ENCODE assay signal across 8 cellular contexts in the genomic region with DNA sequence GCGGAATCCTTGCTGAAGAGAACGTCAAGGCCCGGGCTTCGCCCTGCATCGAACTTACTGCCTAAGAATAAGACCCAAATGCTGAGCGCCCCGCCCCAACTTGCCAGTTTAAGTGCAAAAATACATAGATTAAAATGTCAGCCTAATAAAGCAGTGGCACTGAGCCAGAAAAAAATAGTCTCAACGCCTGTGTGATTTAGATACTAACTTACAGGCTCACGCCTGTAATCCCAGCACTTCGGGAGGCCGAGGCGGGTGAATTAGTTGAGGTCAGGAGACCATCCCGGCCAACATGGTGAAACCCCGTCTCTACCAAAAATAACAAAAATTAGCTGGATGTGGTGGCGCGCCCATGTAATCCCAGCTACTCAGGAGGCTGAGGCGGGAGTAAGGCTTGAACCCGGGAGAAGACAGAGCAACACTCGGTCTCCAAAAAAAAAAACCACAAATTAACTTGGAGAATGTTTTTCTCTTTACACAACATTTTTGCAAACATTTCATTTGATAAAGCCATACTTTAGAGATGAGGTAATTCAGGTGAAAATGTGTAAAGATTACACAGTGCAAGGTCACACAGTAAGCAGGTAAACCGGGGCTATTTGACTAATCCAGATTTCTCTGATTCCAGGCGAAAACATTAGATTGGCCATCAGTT. TPM values are rescaled to one million over a fixed set of nuclear protein-coding genes. Genes with fewer than 3 reads are reported as not detected.
DNase-seq lines count a peak whose midpoint lies in the region; ATAC-seq, FAIRE-seq and TF ChIP-seq lines count a peak whose summit lies in the region.

No MANE protein-coding gene starts in this region.

- H3K27me3 ChIP-seq in bronchial epithelial cell (ENCODE audit: control insufficient read depth, insufficient read depth, low read length): no peaks in the 10 kb centered on the region
- no peaks in the 10 kb centered on the region for H3K27me3 ChIP-seq in lower lobe of right lung (ENCODE audit: low read depth)
- no peaks in the 10 kb centered on the region for H3K27me3 ChIP-seq in transverse colon

- ATAC-seq in activated CD8-positive, alpha-beta memory T cell treated with anti-CD3 and anti-CD28 coated beads, Interleukin-2, amount 10 ng/mL, durations not matched to agents 7 days and 5 days: no peak
- no peak for ATAC-seq in lower lobe of right lung
- ATAC-seq in GM19455 (IDR thresholded peaks at IDR 0.05; ENCODE audit: unreplicated experiment): no peak

- CTCF ChIA-PET in activated CD8-positive, alpha-beta memory T cell treated with anti-CD3 and anti-CD28 coated beads, Interleukin-2, amount 10 ng/mL, durations not matched to agents 7 days and 5 days (lab: Charles Lee): interaction anchor here (0.8 to 1.4 kb wide), 5 partner anchors 10 to 346 kb away, joined by 3 to 6 read pairs (median 3); no protein-coding TSS in a partner anchor

- peaks cover 34% of the 10 kb centered on the region for H3K4me1 ChIP-seq in lower lobe of right lung
- peaks cover 24 to 36% (median 30%) of the 10 kb centered on the region in 4 donors for H3K4me1 ChIP-seq in transverse colon

- no peak for FAIRE-seq in bronchial epithelial cell (lab: Jason Lieb, UNC)

- H3K36me3 Mint-ChIP-seq in activated CD8-positive, alpha-beta memory T cell treated with anti-CD3 and anti-CD28 coated beads, Interleukin-2, amount 10 ng/mL, durations not matched to agents 7 days and 5 days: peaks cover 3% of the 10 kb centered on the region

- H3K27me3 Mint-ChIP-seq in activated CD8-positive, alpha-beta memory T cell treated with anti-CD3 and anti-CD28 coated beads, Interleukin-2, amount 10 ng/mL, durations not matched to agents 7 days and 5 days: no peaks in the 10 kb centered on the region

- peak overlapping the region; percentile 95 for H3K4me3 Mint-ChIP-seq in activated CD8-positive, alpha-beta memory T cell treated with anti-CD3 and anti-CD28 coated beads, Interleukin-2, amount 10 ng/mL, durations not matched to agents 7 days and 5 days

- H3K9me3 ChIP-seq in lower lobe of right lung (no peaks in the 10 kb centered on the region), transverse colon (no peaks in the 10 kb centered on the region)

- H3K4me3 ChIP-seq in bronchial epithelial cell (ENCODE audit: low read depth, low read length) (peak overlapping the region; percentile 48), lower lobe of right lung (peak overlapping the region; percentile 91), transverse colon (peak overlapping the region; percentile 32 to 83 (median 65))

- H3K9me3 Mint-ChIP-seq in activated CD8-positive, alpha-beta memory T cell treated with anti-CD3 and anti-CD28 coated beads, Interleukin-2, amount 10 ng/mL, durations not matched to agents 7 days and 5 days (ENCODE audit: low read depth): no peaks in the 10 kb centered on the region

- DNase-seq in activated CD8-positive, alpha-beta memory T cell treated with anti-CD3 and anti-CD28 coated beads, Interleukin-2, amount 10 ng/mL, durations not matched to agents 7 days and 5 days: no peak
- no peak for DNase-seq in activated CD8-positive, alpha-beta memory T cell treated with anti-CD3 and anti-CD28 coated beads, Interleukin-2, amount 50 U/mL, for 4 hours
- DNase-seq in bronchial epithelial cell (ENCODE audit: low read depth): peak; percentile 38
- no peak for DNase-seq in lower lobe of right lung
- DNase-seq in transverse colon: peak; percentile 65
- no peak for DNase-seq in ACHN
- no peak for DNase-seq in RKO (ENCODE audit: low spot score)

- no peaks in the 10 kb centered on the region for H3K36me3 ChIP-seq in bronchial epithelial cell (ENCODE audit: control insufficient read depth, insufficient read depth, low read length)
- H3K36me3 ChIP-seq in lower lobe of right lung: no peaks in the 10 kb centered on the region
- no peaks in the 10 kb centered on the region for H3K36me3 ChIP-seq in transverse colon

- H3K27ac ChIP-seq in lower lobe of right lung: peak overlapping the region; percentile 98
- H3K27ac ChIP-seq in transverse colon: peak overlapping the region; percentile 98 to 99 (median 98)

- peaks cover 39% of the 10 kb centered on the region for H3K4me1 Mint-ChIP-seq in activated CD8-positive, alpha-beta memory T cell treated with anti-CD3 and anti-CD28 coated beads, Interleukin-2, amount 10 ng/mL, durations not matched to agents 7 days and 5 days

- TF ChIP-seq POLR2A in transverse colon (IDR thresholded peaks at IDR 0.05): peak; percentile 27

- WGBS in transverse colon (ENCODE audit: low coverage in 1 of 2), 2 donors: 25 to 60% methylated on average over 8 to 21 of the region's 21 CpGs

- intact Hi-C loops in lower lobe of right lung (cut with DNase I): no loop called here
- intact Hi-C loops in transverse colon (cut with DNase I; ENCODE audit: low total_unique reads): no loop called here

- in situ Hi-C loops in transverse colon (cut with MboI; ENCODE audit: low pct_ligation_motif_present in 1 of 4, low pct_unique_long_range_greater_than_20kb in 1 of 4, low sequenced_read_pairs in 3 of 4) (loop anchor here in 2 of 4 donors (25.0 kb wide), 1 partner anchor 346 kb away; a partner anchor contains a TSS), ACHN (cut with HindIII; ENCODE audit: low pct_ligation_motif_present, low pct_unique_long_range_greater_than_20kb, low sequenced_read_pairs) (no loop called here)

- TF ChIP-seq EP300 in transverse colon (IDR thresholded peaks at IDR 0.05; ENCODE audit: low read depth): no peak

- no peak for TF ChIP-seq CTCF in bronchial epithelial cell (IDR thresholded peaks at IDR 0.05; ENCODE audit: insufficient read depth, low read length, severe bottlenecking)
- no peak for TF ChIP-seq CTCF in lower lobe of right lung (IDR thresholded peaks at IDR 0.05)
- TF ChIP-seq CTCF in transverse colon (IDR thresholded peaks at IDR 0.05): no peak

- peak overlapping the region; percentile 100 for H3K27ac Mint-ChIP-seq in activated CD8-positive, alpha-beta memory T cell treated with anti-CD3 and anti-CD28 coated beads, Interleukin-2, amount 10 ng/mL, durations not matched to agents 7 days and 5 days

RNA-seq across cellular contexts. Expression of a gene that starts 1.2 kb away (rescaled TPM):
- 10 to 100 TPM; 60.5 to 71.8 TPM for total RNA-seq in activated CD8-positive, alpha-beta memory T cell treated with anti-CD3 and anti-CD28 coated beads, Interleukin-2, amount 10 ng/mL, durations not matched to agents 7 days and 5 days
- total RNA-seq in bronchial epithelial cell (32.9 and 34.8 TPM in 2 replicates), lower lobe of right lung (67.0 TPM), transverse colon (100 to 1,000 TPM in 1 of 4 donors, 10 to 100 TPM in 3; 65.9 to 180 (median 86.1) TPM)

Comparison
In these comparisons a context has a peak if more than half of its experiments do, and no peak if none do; other contexts are left out.
1. DNase-seq: peak in bronchial epithelial cell (single experiment) and transverse colon (single experiment); none in activated CD8-positive, alpha-beta memory T cell treated with anti-CD3 and anti-CD28 coated beads, Interleukin-2, amount 10 ng/mL, durations not matched to agents 7 days and 5 days (single experiment), activated CD8-positive, alpha-beta memory T cell treated with anti-CD3 and anti-CD28 coated beads, Interleukin-2, amount 50 U/mL, for 4 hours (single experiment), lower lobe of right lung (single experiment), ACHN (single experiment) and RKO (single experiment).
2. Peak in every context shown above with its lines, with median percentiles within 50 percentile points of each other: H3K4me3 ChIP-seq.